8 cellular contexts compared by ENCODE assay signal in the genomic region with DNA sequence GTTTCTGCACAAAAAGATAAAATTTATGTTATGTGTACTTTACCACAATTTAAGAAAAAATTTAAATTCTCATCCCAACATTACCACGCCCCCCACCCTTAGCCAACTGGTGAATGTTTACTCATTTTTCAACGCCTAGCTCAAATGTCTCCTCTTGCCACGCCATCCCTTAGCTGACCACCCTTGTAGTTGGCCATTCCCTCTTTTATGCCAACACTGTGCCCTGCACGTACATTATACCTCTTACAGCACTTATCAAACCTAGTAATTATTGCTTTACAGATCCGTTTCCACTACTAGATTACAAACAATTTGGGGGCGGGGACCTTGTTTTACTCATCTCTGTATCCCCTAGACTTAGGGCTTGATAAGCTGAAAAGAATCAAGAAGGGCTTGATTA. TPM values are rescaled to one million over a fixed set of nuclear protein-coding genes. Genes with fewer than 3 reads are reported as not detected.
DNase-seq lines count a peak whose midpoint lies in the region; ATAC-seq and TF ChIP-seq lines count a peak whose summit lies in the region.

No MANE protein-coding gene starts in this region.

- H3K9me2 ChIP-seq in Loucy (replicated peaks; ENCODE audit: low read depth, low read length): no peaks in the 10 kb centered on the region

- H3K9me3 ChIP-seq in DND-41 (ENCODE audit: insufficient read depth, low read length, severe bottlenecking) (no peaks in the 10 kb centered on the region), Loucy (ENCODE audit: insufficient read depth, low read depth, low read length) (no peaks in the 10 kb centered on the region), tibial artery (no peaks in the 10 kb centered on the region), gastrocnemius medialis (no peaks in the 10 kb centered on the region)

- H3K27ac Mint-ChIP-seq in natural killer cell treated with Interleukin-12 subunit alpha and Interleukin-12 subunit beta and Interleukin-15 and Interleukin-18, amount 100 ng/mL, for 72 hours: no peak overlapping the region

- H3K4me1 ChIP-seq in DND-41 (ENCODE audit: insufficient read depth, low read length) (peaks cover 19% of the 10 kb centered on the region), Loucy (ENCODE audit: insufficient read depth, low read length, poor library complexity, severe bottlenecking) (peaks cover 2% of the 10 kb centered on the region), tibial artery (peaks cover 0 to 4% (median 2%) of the 10 kb centered on the region in 4 donors), gastrocnemius medialis (no peaks in the 10 kb centered on the region)

- TF ChIP-seq POLR2A in gastrocnemius medialis (IDR thresholded peaks at IDR 0.05): no peak

- no peaks in the 10 kb centered on the region for H3K27me3 ChIP-seq in DND-41 (ENCODE audit: insufficient read depth, low read length, poor library complexity)
- no peaks in the 10 kb centered on the region for H3K27me3 ChIP-seq in Loucy (ENCODE audit: insufficient read depth, low read length, poor library complexity, severe bottlenecking)
- H3K27me3 ChIP-seq in tibial artery: no peaks in the 10 kb centered on the region
- no peaks in the 10 kb centered on the region for H3K27me3 ChIP-seq in gastrocnemius medialis

- DNase-seq in DND-41: no peak
- DNase-seq in cardiac fibroblast (ENCODE audit: low read depth in 2 of 2): no peak
- no peak for DNase-seq in natural killer cell treated with Interleukin-12 subunit alpha and Interleukin-12 subunit beta and Interleukin-15 and Interleukin-18, amount 100 ng/mL, for 72 hours (ENCODE audit: low spot score)
- DNase-seq in tibial artery: no peak
- DNase-seq in NCI-H524 treated with DMSO at 0.1 percent for 48 hours (lab: John Stamatoyannopoulos, UW): no peak
- DNase-seq in gastrocnemius medialis: no peak

- no peaks in the 10 kb centered on the region for H3K9me3 Mint-ChIP-seq in natural killer cell treated with Interleukin-12 subunit alpha and Interleukin-12 subunit beta and Interleukin-15 and Interleukin-18, amount 100 ng/mL, for 72 hours

- H3K4me3 ChIP-seq in DND-41 (ENCODE audit: low read depth in 1 of 2, low read length in 2 of 2) (peak overlapping the region; percentile 39 to 84; a peak in 3 of 4 replicates), Loucy (ENCODE audit: low read length, poor library complexity, severe bottlenecking) (peak overlapping the region; percentile 88), cardiac fibroblast (replicated peaks in 1 of 2; ENCODE audit: low read depth in 2 of 2, low read length in 2 of 2) (peak overlapping the region; percentile 42 to 56), tibial artery (no peak overlapping the region), gastrocnemius medialis (peak overlapping the region in 1 of 4 donors; percentile 45)

- no peaks in the 10 kb centered on the region for H4K20me1 ChIP-seq in DND-41 (ENCODE audit: insufficient read depth, low read length)
- no peaks in the 10 kb centered on the region for H4K20me1 ChIP-seq in Loucy (ENCODE audit: insufficient read depth, low read length, poor library complexity, severe bottlenecking)

- no peak for ATAC-seq in DND-41 (ENCODE audit: insufficient read depth, low read depth)
- ATAC-seq in natural killer cell treated with Interleukin-12 subunit alpha and Interleukin-12 subunit beta and Interleukin-15 and Interleukin-18, amount 100 ng/mL, for 72 hours: no peak
- ATAC-seq in HG03378 (IDR thresholded peaks at IDR 0.05; ENCODE audit: unreplicated experiment): no peak
- ATAC-seq in gastrocnemius medialis: no peak

- H3K9ac ChIP-seq in DND-41 (ENCODE audit: low read depth, low read length): peak overlapping the region; percentile 66
- H3K9ac ChIP-seq in Loucy (ENCODE audit: low read depth, low read length, poor library complexity, severe bottlenecking): peak overlapping the region; percentile 72

- intact Hi-C loops in tibial artery (cut with DNase I; ENCODE audit: low total_unique reads) (loop anchor here (10.0 kb wide), 1 partner anchor 1137 kb away; no protein-coding TSS in a partner anchor), gastrocnemius medialis (cut with DNase I; ENCODE audit: low total_unique reads) (no loop called here)

- no peaks in the 10 kb centered on the region for H3K27me3 Mint-ChIP-seq in natural killer cell treated with Interleukin-12 subunit alpha and Interleukin-12 subunit beta and Interleukin-15 and Interleukin-18, amount 100 ng/mL, for 72 hours

- peak overlapping the region; percentile 68 for H3K4me3 Mint-ChIP-seq in natural killer cell treated with Interleukin-12 subunit alpha and Interleukin-12 subunit beta and Interleukin-15 and Interleukin-18, amount 100 ng/mL, for 72 hours

- H3K36me3 ChIP-seq in DND-41 (ENCODE audit: insufficient read depth, low read length): peaks cover 15% of the 10 kb centered on the region; the same call in 1 of the 2 replicates
- no peaks in the 10 kb centered on the region for H3K36me3 ChIP-seq in Loucy (ENCODE audit: insufficient read depth, low read length)
- no peaks in the 10 kb centered on the region for H3K36me3 ChIP-seq in tibial artery
- H3K36me3 ChIP-seq in gastrocnemius medialis: no peaks in the 10 kb centered on the region

- no peaks in the 10 kb centered on the region for H3F3A ChIP-seq in Loucy (ENCODE audit: low read depth)

- in situ Hi-C loops in gastrocnemius medialis (cut with MboI; ENCODE audit: low sequenced_read_pairs in 4 of 4): loop anchor here in 1 of 4 donors (25.0 kb wide), 1 partner anchor 299 kb away; no protein-coding TSS in a partner anchor

- peak overlapping the region; percentile 90 for H3K27ac ChIP-seq in DND-41 (ENCODE audit: low read length)
- no peak overlapping the region for H3K27ac ChIP-seq in tibial artery
- H3K27ac ChIP-seq in gastrocnemius medialis: no peak overlapping the region

- peak overlapping the region; percentile 86; the same call in 1 of the 2 replicates for H2AFZ ChIP-seq in DND-41 (ENCODE audit: low read depth, low read length)
- H2AFZ ChIP-seq in Loucy (ENCODE audit: low read length): no peak overlapping the region

- H3K79me2 ChIP-seq in DND-41 (ENCODE audit: insufficient read depth, low read length) (peaks cover 40% of the 10 kb centered on the region), Loucy (ENCODE audit: insufficient read depth, low read length) (peaks cover 29% of the 10 kb centered on the region)

- H3K36me3 Mint-ChIP-seq in natural killer cell treated with Interleukin-12 subunit alpha and Interleukin-12 subunit beta and Interleukin-15 and Interleukin-18, amount 100 ng/mL, for 72 hours: no peaks in the 10 kb centered on the region

- H3K4me1 Mint-ChIP-seq in natural killer cell treated with Interleukin-12 subunit alpha and Interleukin-12 subunit beta and Interleukin-15 and Interleukin-18, amount 100 ng/mL, for 72 hours (ENCODE audit: low read depth in 2 of 2): peaks cover 4 to 7% of the 10 kb centered on the region in 2 donors

- TF ChIP-seq CTCF in DND-41 (IDR thresholded peaks at IDR 0.05; ENCODE audit: borderline replicate concordance, extremely low read depth, low read length, poor library complexity, severe bottlenecking): no peak
- TF ChIP-seq CTCF in Loucy (conservative IDR thresholded peaks at IDR 0.05; ENCODE audit: low read length): no peak
- no peak for TF ChIP-seq CTCF in cardiac fibroblast (IDR thresholded peaks at IDR 0.05; ENCODE audit: low read depth, low read length)
- no peak for TF ChIP-seq CTCF in tibial artery (IDR thresholded peaks at IDR 0.05)
- no peak for TF ChIP-seq CTCF in gastrocnemius medialis (IDR thresholded peaks at IDR 0.05 in 4 of 5, conservative IDR thresholded peaks at IDR 0.05 in 1 of 5)

- H3K4me2 ChIP-seq in DND-41 (ENCODE audit: insufficient read depth, low read length): peak overlapping the region; percentile 90
- H3K4me2 ChIP-seq in Loucy (ENCODE audit: low read depth, low read length, poor library complexity, severe bottlenecking): peak overlapping the region; percentile 82

RNA-seq across cellular contexts. Expression of gene ERCC6L, which starts 0.6 kb away (rescaled TPM):
- 10 to 100 TPM in 1 of 2 donors, 1 to 10 TPM in 1; 6.1 to 10.8 TPM for total RNA-seq in natural killer cell treated with Interleukin-12 subunit alpha and Interleukin-12 subunit beta and Interleukin-15 and Interleukin-18, amount 100 ng/mL, for 72 hours
- total RNA-seq in gastrocnemius medialis: under 1 TPM in 1 of 4 donors, not detected in 3; 0.07 TPM

RNA-seq across cellular contexts. Expression of gene RPS4X, which starts 38.9 kb away (rescaled TPM):
- total RNA-seq in natural killer cell treated with Interleukin-12 subunit alpha and Interleukin-12 subunit beta and Interleukin-15 and Interleukin-18, amount 100 ng/mL, for 72 hours: 100 to 1,000 TPM; 525 to 918 TPM
- 100 to 1,000 TPM; 539 to 662 (median 575) TPM for total RNA-seq in gastrocnemius medialis

RNA-seq across cellular contexts. Expression of gene PIN4, which starts 56.6 kb away (rescaled TPM):
- total RNA-seq in natural killer cell treated with Interleukin-12 subunit alpha and Interleukin-12 subunit beta and Interleukin-15 and Interleukin-18, amount 100 ng/mL, for 72 hours: 1 to 10 TPM; 6.8 to 7.2 TPM
- total RNA-seq in gastrocnemius medialis: 10 to 100 TPM in 1 of 4 donors, 1 to 10 TPM in 3; 4.7 to 11.2 (median 8.5) TPM

Comparison
In these comparisons a context has a peak if more than half of its experiments do, and no peak if none do; other contexts are left out.
1. H3K4me3 ChIP-seq: peak in DND-41 (2 of 2), Loucy (single experiment) and cardiac fibroblast (2 of 2); none in tibial artery (0 of 2).
2. RNA of gene ERCC6L, which starts 0.6 kb away (total RNA-seq): 6.1 to 10.8 TPM in natural killer cell treated with Interleukin-12 subunit alpha and Interleukin-12 subunit beta and Interleukin-15 and Interleukin-18, amount 100 ng/mL, for 72 hours; 0.07 TPM in gastrocnemius medialis; every median in the first group is over 4 times any median in the second.